ENCODE assay signal across 1 cellular context in genomic region chr7:3028071-3028766, GRCh38.
TF ChIP-seq lines count a peak whose summit lies in the region.

No MANE protein-coding gene starts in this region.

TF ChIP-seq in HepG2, 621 proteins besides CTCF, POLR2A, EP300 and RAD21 (continued from another document):
- no peak for TF ChIP-seq HNF1B (CRISPR knock-in tag; IDR thresholded peaks at IDR 0.05)
- TF ChIP-seq SIN3A (IDR thresholded peaks at IDR 0.05; ENCODE audit: borderline replicate concordance, low read depth, low read length), result no peak
- TF ChIP-seq ZNF597 (CRISPR knock-in tag; IDR thresholded peaks at IDR 0.05), result no peak
- TF ChIP-seq ZNF770 (CRISPR knock-in tag; IDR thresholded peaks at IDR 0.05), result no peak
- no peak for TF ChIP-seq AKAP8 (CRISPR knock-in tag; IDR thresholded peaks at IDR 0.05)
- no peak for TF ChIP-seq ATF4 (CRISPR knock-in tag; IDR thresholded peaks at IDR 0.05)
- TF ChIP-seq TFDP2 (CRISPR knock-in tag; IDR thresholded peaks at IDR 0.05), result no peak
- no peak for TF ChIP-seq ZNF784 (CRISPR knock-in tag; IDR thresholded peaks at IDR 0.05; ENCODE audit: borderline replicate concordance)
- no peak for TF ChIP-seq ZNF816 (CRISPR knock-in tag; IDR thresholded peaks at IDR 0.05; ENCODE audit: borderline replicate concordance)
- TF ChIP-seq ZBTB38 (CRISPR knock-in tag; IDR thresholded peaks at IDR 0.05), result no peak
